In the genomic region with DNA sequence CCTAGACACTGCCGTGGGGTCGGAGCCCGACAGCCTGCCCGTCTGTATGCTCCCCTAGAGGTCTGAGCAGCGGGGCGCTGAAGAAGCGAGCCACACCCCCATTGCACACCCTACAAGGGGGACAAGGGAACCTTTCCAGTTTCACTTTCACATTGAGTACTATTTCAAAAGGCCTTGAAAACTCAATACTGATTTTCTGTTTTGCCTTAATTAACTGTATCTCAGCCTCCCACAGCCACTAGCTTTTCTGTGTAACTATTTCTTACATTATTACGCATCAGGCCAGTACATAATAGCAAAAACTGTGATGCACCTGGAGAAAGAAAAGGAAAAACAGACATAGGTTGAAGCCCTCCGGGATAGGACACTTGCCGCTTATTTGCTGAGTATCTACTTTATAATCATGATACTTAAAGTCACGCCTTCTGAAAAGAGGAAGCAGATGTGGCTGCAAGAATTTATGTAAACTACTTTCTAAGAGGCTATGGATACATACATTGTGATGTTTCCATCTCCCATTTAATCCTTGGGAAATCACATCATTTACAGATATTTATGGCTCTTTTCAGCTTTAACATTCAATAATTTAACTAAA, we compare ENCODE assay signal across 8 cellular contexts.
A peak's percentile ranks its signal among the peaks of the same experiment; 100 is the strongest.
DNase-seq lines count a peak whose midpoint lies in the region; ATAC-seq and TF ChIP-seq lines count a peak whose summit lies in the region.

No MANE protein-coding gene starts in this region.

- TF ChIP-seq CTCF in right atrium auricular region (IDR thresholded peaks at IDR 0.05) (no peak), H9 (conservative IDR thresholded peaks at IDR 0.05) (no peak)

- WGBS in H9 (ENCODE audit: extremely low coverage, insufficient read length, low lambda C conversion rate): no CpG with 5 or more reads among the region's 11 CpGs

- no peaks in the 10 kb centered on the region for H3K9me3 Mint-ChIP-seq in natural killer cell treated with Interleukin-12 subunit alpha and Interleukin-12 subunit beta and Interleukin-15 and Interleukin-18, amount 100 ng/mL, for 72 hours
- H3K9me3 Mint-ChIP-seq in H9: peaks cover 49 to 78% of the 10 kb centered on the region in 2 experiments

- H3K4me3 Mint-ChIP-seq in natural killer cell treated with Interleukin-12 subunit alpha and Interleukin-12 subunit beta and Interleukin-15 and Interleukin-18, amount 100 ng/mL, for 72 hours: peak overlapping the region; percentile 62
- no peak overlapping the region for H3K4me3 Mint-ChIP-seq in H9

- no peaks in the 10 kb centered on the region for H3K9me3 ChIP-seq in right atrium auricular region
- no peaks in the 10 kb centered on the region for H3K9me3 ChIP-seq in H9 (ENCODE audit: control insufficient read depth, low read depth, low read length)

- no peak overlapping the region for H3K4me2 ChIP-seq in H9 (ENCODE audit: insufficient read depth, insufficient read length, low read length)

- H4K5ac ChIP-seq in H9 (ENCODE audit: insufficient read length, low read depth, low read length): no peak overlapping the region

- H3K36me3 ChIP-seq in right atrium auricular region: no peaks in the 10 kb centered on the region

- H2BK5ac ChIP-seq in H9 (ENCODE audit: insufficient read length, low read length): no peak overlapping the region

- no peak overlapping the region for H3K9ac ChIP-seq in H9 (ENCODE audit: extremely low read depth, insufficient read length, low read length)

- no peak overlapping the region for H2BK120ac ChIP-seq in H9 (ENCODE audit: low read depth, low read length, poor library complexity, severe bottlenecking)

- no peak overlapping the region for H2BK12ac ChIP-seq in H9 (ENCODE audit: insufficient read length, low read depth, low read length)

- H2BK20ac ChIP-seq in H9 (ENCODE audit: low read depth, low read length, poor library complexity, severe bottlenecking): no peak overlapping the region

- H2BK15ac ChIP-seq in H9 (ENCODE audit: low read depth, low read length): no peak overlapping the region

- H3K79me1 ChIP-seq in H9 (ENCODE audit: insufficient read depth, low read depth, low read length, poor library complexity, severe bottlenecking): no peaks in the 10 kb centered on the region

- H4K8ac ChIP-seq in H9 (replicated peaks; ENCODE audit: insufficient read length, low read depth, low read length): no peak overlapping the region

- H3K4me1 Mint-ChIP-seq in natural killer cell treated with Interleukin-12 subunit alpha and Interleukin-12 subunit beta and Interleukin-15 and Interleukin-18, amount 100 ng/mL, for 72 hours (ENCODE audit: low read depth in 2 of 2): peaks cover 7 to 11% of the 10 kb centered on the region in 2 donors
- no peaks in the 10 kb centered on the region for H3K4me1 Mint-ChIP-seq in H9

- H4K20me1 ChIP-seq in H9 (ENCODE audit: control insufficient read depth, insufficient read depth, insufficient read length): no peaks in the 10 kb centered on the region

- H3K14ac ChIP-seq in H9 (ENCODE audit: insufficient read depth, low read length): no peak overlapping the region

- no peak overlapping the region for H3K27ac Mint-ChIP-seq in natural killer cell treated with Interleukin-12 subunit alpha and Interleukin-12 subunit beta and Interleukin-15 and Interleukin-18, amount 100 ng/mL, for 72 hours
- no peak overlapping the region for H3K27ac Mint-ChIP-seq in H9

- no peak overlapping the region for H3T11ph ChIP-seq in H9 (ENCODE audit: low read length)

- no peaks in the 10 kb centered on the region for H3K36me3 Mint-ChIP-seq in natural killer cell treated with Interleukin-12 subunit alpha and Interleukin-12 subunit beta and Interleukin-15 and Interleukin-18, amount 100 ng/mL, for 72 hours
- peaks cover 0 to 7% (median 4%) of the 10 kb centered on the region in 3 experiments; a peak in 4 of 7 replicates for H3K36me3 Mint-ChIP-seq in H9 (ENCODE audit: insufficient read depth in 1 of 3, low read depth in 3 of 3)

- no peak overlapping the region for H3K56ac ChIP-seq in H9 (ENCODE audit: insufficient read length, low read depth, low read length)

- H3K27ac ChIP-seq in right atrium auricular region (no peak overlapping the region), H9 (ENCODE audit: insufficient read length, low read depth, low read length) (no peak overlapping the region)

- no peak overlapping the region for H3K23ac ChIP-seq in H9 (ENCODE audit: insufficient read length, low read depth, low read length)

- H3K27me3 Mint-ChIP-seq in natural killer cell treated with Interleukin-12 subunit alpha and Interleukin-12 subunit beta and Interleukin-15 and Interleukin-18, amount 100 ng/mL, for 72 hours: no peaks in the 10 kb centered on the region
- H3K27me3 Mint-ChIP-seq in H9 (ENCODE audit: low read depth): no peaks in the 10 kb centered on the region

- H3K4me1 ChIP-seq in right atrium auricular region (no peaks in the 10 kb centered on the region), H9 (ENCODE audit: insufficient read depth, low read length) (no peaks in the 10 kb centered on the region)

- DNase-seq in activated CD4-positive, CD25-positive, alpha-beta regulatory T cell treated with anti-CD3 and anti-CD28 coated beads, Interleukin-2, amount 50 U/mL, for 72 hours: peak; percentile 32
- DNase-seq in natural killer cell treated with Interleukin-12 subunit alpha and Interleukin-12 subunit beta and Interleukin-15 and Interleukin-18, amount 100 ng/mL, for 72 hours (ENCODE audit: low spot score): no peak
- DNase-seq in right atrium auricular region (ENCODE audit: low spot score): no peak
- no peak for DNase-seq in foreskin melanocyte
- DNase-seq in H9: no peak
- no peak for DNase-seq in NCI-H187 treated with DMSO at 0.1 percent for 48 hours (lab: John Stamatoyannopoulos, UW)

- H3K4ac ChIP-seq in H9 (ENCODE audit: low read depth, low read length): no peak overlapping the region

- H3K18ac ChIP-seq in H9 (ENCODE audit: insufficient read length, low read depth, low read length): no peak overlapping the region

- no peak overlapping the region for H3K4me3 ChIP-seq in right atrium auricular region

- no peak overlapping the region for H2AFZ ChIP-seq in H9 (ENCODE audit: low read length)

- no peak overlapping the region for H2AK5ac ChIP-seq in H9 (ENCODE audit: insufficient read length, low read length)

- ATAC-seq in GM18909 (IDR thresholded peaks at IDR 0.05; ENCODE audit: poor library complexity, unreplicated experiment): peak; percentile 91
- peak; percentile 82 for ATAC-seq in HG03457 (IDR thresholded peaks at IDR 0.05; ENCODE audit: unreplicated experiment)
- ATAC-seq in natural killer cell treated with Interleukin-12 subunit alpha and Interleukin-12 subunit beta and Interleukin-15 and Interleukin-18, amount 100 ng/mL, for 72 hours: peak; percentile 64 to 69

- H3K27me3 ChIP-seq in right atrium auricular region (no peaks in the 10 kb centered on the region), H9 (ENCODE audit: insufficient read depth, low read length) (no peaks in the 10 kb centered on the region)

- no peak overlapping the region for H4K91ac ChIP-seq in H9 (ENCODE audit: insufficient read length, low read depth, low read length)

- no peaks in the 10 kb centered on the region for H3K79me2 ChIP-seq in H9 (ENCODE audit: insufficient read depth, low read length)

- no peaks in the 10 kb centered on the region for H3K23me2 ChIP-seq in H9 (ENCODE audit: insufficient read length, low read depth, low read length, poor library complexity, severe bottlenecking)
